Comparison of ENCODE assay signal across 8 cellular contexts in genomic region chr3:194296448-194296831, GRCh38. TPM values are rescaled to one million over a fixed set of nuclear protein-coding genes. Genes with fewer than 3 reads are reported as not detected.
A peak's percentile ranks its signal among the peaks of the same experiment; 100 is the strongest.
DNase-seq lines count a peak whose midpoint lies in the region; ATAC-seq and TF ChIP-seq lines count a peak whose summit lies in the region.

No MANE protein-coding gene starts in this region.

- BruUV-seq in Calu3 (replicated peaks; lab: Mats Ljungman, UMichigan), result no TSS peak

- no peaks in the 10 kb centered on the region for H3K36me3 Mint-ChIP-seq in Calu3 (ENCODE audit: insufficient read depth, unreplicated experiment)
- H3K36me3 Mint-ChIP-seq in activated naive CD8-positive, alpha-beta T cell treated with anti-CD3 and anti-CD28 coated beads for 36 hours, result no peaks in the 10 kb centered on the region
- no peaks in the 10 kb centered on the region for H3K36me3 Mint-ChIP-seq in activated T-cell treated with anti-CD3 and anti-CD28 coated beads, Interleukin-2, amount 50 U/mL, for 72 hours (ENCODE audit: insufficient read depth in 2 of 2)

- H3K27me3 ChIP-seq in SJSA1 (replicated peaks) (no peaks in the 10 kb centered on the region), foreskin keratinocyte (no peaks in the 10 kb centered on the region), osteoblast (ENCODE audit: insufficient read depth, low read length) (no peaks in the 10 kb centered on the region)

- peak; percentile 4 for TF ChIP-seq CTCF in Calu3 (IDR thresholded peaks at IDR 0.05; ENCODE audit: unreplicated experiment)
- peak; percentile 3 for TF ChIP-seq CTCF in foreskin keratinocyte (conservative IDR thresholded peaks at IDR 0.05)
- TF ChIP-seq CTCF in osteoblast (IDR thresholded peaks at IDR 0.05; ENCODE audit: extremely low read depth, low read depth, low read length), result no peak

- CTCF ChIA-PET in Calu3 (lab: Charles Lee), result interaction anchor here (1.2 kb wide), 1 partner anchor 26 kb away, joined by 4 read pairs; no protein-coding TSS in a partner anchor

- H3K9me3 ChIP-seq in SJSA1 (replicated peaks), result no peaks in the 10 kb centered on the region
- no peaks in the 10 kb centered on the region for H3K9me3 ChIP-seq in osteoblast (ENCODE audit: low read depth, low read length)

- peak overlapping the region; percentile 81 for H3K4me2 ChIP-seq in osteoblast (ENCODE audit: insufficient read depth, low read length)

- no peaks in the 10 kb centered on the region for H4K20me1 ChIP-seq in osteoblast (ENCODE audit: insufficient read depth, low read length)

- peak overlapping the region; percentile 81 for H2AFZ ChIP-seq in osteoblast (ENCODE audit: low read length)

- peak overlapping the region; percentile 53 for H3K4me3 Mint-ChIP-seq in Calu3 (ENCODE audit: low read depth, unreplicated experiment)
- H3K4me3 Mint-ChIP-seq in activated naive CD8-positive, alpha-beta T cell treated with anti-CD3 and anti-CD28 coated beads for 36 hours, result no peak overlapping the region
- H3K4me3 Mint-ChIP-seq in activated T-cell treated with anti-CD3 and anti-CD28 coated beads, Interleukin-2, amount 50 U/mL, for 72 hours, result no peak overlapping the region

- intact Hi-C loops in Calu3 (cut with micrococcal nuclease; ENCODE audit: unreplicated experiment), result no loop called here

- DNase-seq in Calu3 (peak; percentile 73), SJSA1 (ENCODE audit: low read depth in 1 of 2, low spot score in 2 of 2) (peak; percentile 74 to 89), foreskin keratinocyte (peak; percentile 82 to 93), osteoblast (ENCODE audit: insufficient read length, low spot score, missing footprints) (peak; percentile 94), CD1c-positive myeloid dendritic cell (ENCODE audit: extremely low spot score) (no peak), DMS114 treated with DMSO at 0.1 percent for 48 hours (lab: John Stamatoyannopoulos, UW; ENCODE audit: unreplicated experiment) (no peak)
- no peak for DNase-seq in activated naive CD8-positive, alpha-beta T cell treated with anti-CD3 and anti-CD28 coated beads for 36 hours
- DNase-seq in activated T-cell treated with anti-CD3 and anti-CD28 coated beads, Interleukin-2, amount 50 U/mL, for 72 hours, result no peak

- no peaks in the 10 kb centered on the region for H3K9me3 Mint-ChIP-seq in Calu3 (ENCODE audit: low read depth, unreplicated experiment)
- H3K9me3 Mint-ChIP-seq in activated naive CD8-positive, alpha-beta T cell treated with anti-CD3 and anti-CD28 coated beads for 36 hours, result no peaks in the 10 kb centered on the region
- no peaks in the 10 kb centered on the region for H3K9me3 Mint-ChIP-seq in activated T-cell treated with anti-CD3 and anti-CD28 coated beads, Interleukin-2, amount 50 U/mL, for 72 hours

- H3K79me2 ChIP-seq in osteoblast (ENCODE audit: insufficient read depth, low read length), result no peaks in the 10 kb centered on the region

- H3K36me3 ChIP-seq in SJSA1 (no peaks in the 10 kb centered on the region), osteoblast (ENCODE audit: insufficient read depth, low read length) (no peaks in the 10 kb centered on the region)

- H3K4me3 ChIP-seq in SJSA1 (no peak overlapping the region), osteoblast (ENCODE audit: insufficient read depth, low read length) (peak overlapping the region; percentile 64)

- no peaks in the 10 kb centered on the region for H3K27me3 Mint-ChIP-seq in Calu3 (ENCODE audit: unreplicated experiment)
- peaks cover 30% of the 10 kb centered on the region for H3K27me3 Mint-ChIP-seq in activated naive CD8-positive, alpha-beta T cell treated with anti-CD3 and anti-CD28 coated beads for 36 hours
- H3K27me3 Mint-ChIP-seq in activated T-cell treated with anti-CD3 and anti-CD28 coated beads, Interleukin-2, amount 50 U/mL, for 72 hours (ENCODE audit: low read depth), result peaks cover 12% of the 10 kb centered on the region

- H3K27ac Mint-ChIP-seq in Calu3 (ENCODE audit: unreplicated experiment), result peak overlapping the region; percentile 29
- H3K27ac Mint-ChIP-seq in activated naive CD8-positive, alpha-beta T cell treated with anti-CD3 and anti-CD28 coated beads for 36 hours, result no peak overlapping the region
- H3K27ac Mint-ChIP-seq in activated T-cell treated with anti-CD3 and anti-CD28 coated beads, Interleukin-2, amount 50 U/mL, for 72 hours, result no peak overlapping the region

- H3K4me1 ChIP-seq in SJSA1 (replicated peaks) (peaks cover 11% of the 10 kb centered on the region), foreskin keratinocyte (peaks cover 8% of the 10 kb centered on the region), osteoblast (ENCODE audit: insufficient read depth, low read length) (peaks cover 8% of the 10 kb centered on the region)

- peak; percentile 83 for ATAC-seq in foreskin keratinocyte
- ATAC-seq in activated T-cell treated with anti-CD3 and anti-CD28 coated beads, Interleukin-2, amount 50 U/mL, for 72 hours (replicated peaks in 1 of 2), result no peak

- peaks cover 9% of the 10 kb centered on the region for H3K4me1 Mint-ChIP-seq in Calu3 (ENCODE audit: low read depth, unreplicated experiment)
- peaks cover 4% of the 10 kb centered on the region for H3K4me1 Mint-ChIP-seq in activated naive CD8-positive, alpha-beta T cell treated with anti-CD3 and anti-CD28 coated beads for 36 hours
- H3K4me1 Mint-ChIP-seq in activated T-cell treated with anti-CD3 and anti-CD28 coated beads, Interleukin-2, amount 50 U/mL, for 72 hours (ENCODE audit: low read depth), result peaks cover 9% of the 10 kb centered on the region

- H3K27ac ChIP-seq in SJSA1 (peak overlapping the region; percentile 80), foreskin keratinocyte (peak overlapping the region; percentile 71), osteoblast (ENCODE audit: low read depth, low read length) (peak overlapping the region; percentile 32)

RNA-seq across cellular contexts. Expression of gene CPN2, which starts 54.7 kb away (rescaled TPM):
- total RNA-seq in Calu3 (2022) (not detected in 2 replicates), foreskin keratinocyte (not detected in 2 replicates), osteoblast (under 0.01 and 0.29 TPM in 2 replicates)
- not detected in 2 replicates for total RNA-seq in SJSA1 (2014; rRNA removed; shearing (Covaris generic))
- not detected in 2 replicates for polyA plus RNA-seq in foreskin keratinocyte
- total RNA-seq in activated naive CD8-positive, alpha-beta T cell treated with anti-CD3 and anti-CD28 coated beads for 36 hours, result not detected
- total RNA-seq in activated T-cell treated with anti-CD3 and anti-CD28 coated beads, Interleukin-2, amount 50 U/mL, for 72 hours, result not detected

Comparison
In these comparisons a context has a peak if more than half of its experiments do, and no peak if none do; other contexts are left out.
1. DNase-seq: peak in Calu3 (single experiment), SJSA1 (2 of 2), foreskin keratinocyte (2 of 2) and osteoblast (single experiment); none in activated naive CD8-positive, alpha-beta T cell treated with anti-CD3 and anti-CD28 coated beads for 36 hours (single experiment), CD1c-positive myeloid dendritic cell (single experiment), DMS114 treated with DMSO at 0.1 percent for 48 hours (single experiment) and activated T-cell treated with anti-CD3 and anti-CD28 coated beads, Interleukin-2, amount 50 U/mL, for 72 hours (0 of 2).
2. Peak in every context shown above with its lines, with median percentiles within 50 percentile points of each other: H3K27ac ChIP-seq.